2 cellular contexts compared by ENCODE assay signal in the genomic region with DNA sequence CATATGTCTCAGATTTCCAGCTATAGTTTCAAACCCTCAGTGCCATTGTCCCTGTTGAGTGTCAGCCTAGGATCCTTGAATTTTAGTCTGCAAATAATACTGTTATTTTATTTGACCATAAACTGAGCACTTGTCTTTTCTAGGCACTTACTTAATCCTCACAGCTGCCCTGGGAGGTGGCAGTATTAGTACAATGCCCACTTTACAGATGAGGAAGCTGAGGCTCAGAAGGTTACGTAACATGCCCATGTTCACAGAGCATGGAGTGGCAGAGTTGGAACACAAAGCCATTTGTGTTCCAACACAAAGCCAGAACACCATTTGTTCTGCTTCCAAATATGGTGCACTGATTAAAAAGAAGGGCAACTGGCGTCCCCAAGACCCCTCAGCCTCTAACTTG.
TF ChIP-seq lines count a peak whose summit lies in the region.

No MANE protein-coding gene starts in this region.

TF ChIP-seq in HepG2, 621 proteins besides CTCF, POLR2A, EP300 and RAD21:
- no peak for TF ChIP-seq ZNF557 (CRISPR knock-in tag; IDR thresholded peaks at IDR 0.05)
- no peak for TF ChIP-seq HHEX (CRISPR knock-in tag; IDR thresholded peaks at IDR 0.05)
- TF ChIP-seq, protein P1, sequence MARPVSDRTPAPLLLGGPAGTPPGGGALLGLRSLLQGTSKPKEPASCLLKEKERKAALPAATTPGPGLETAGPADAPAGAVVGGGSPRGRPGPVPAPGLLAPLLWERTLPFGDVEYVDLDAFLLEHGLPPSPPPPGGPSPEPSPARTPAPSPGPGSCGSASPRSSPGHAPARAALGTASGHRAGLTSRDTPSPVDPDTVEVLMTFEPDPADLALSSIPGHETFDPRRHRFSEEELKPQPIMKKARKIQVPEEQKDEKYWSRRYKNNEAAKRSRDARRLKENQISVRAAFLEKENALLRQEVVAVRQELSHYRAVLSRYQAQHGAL (CRISPR knock-in tag; IDR thresholded peaks at IDR 0.05; ENCODE audit: not compliant biosample characterization), result no peak
- TF ChIP-seq, protein P2, sequence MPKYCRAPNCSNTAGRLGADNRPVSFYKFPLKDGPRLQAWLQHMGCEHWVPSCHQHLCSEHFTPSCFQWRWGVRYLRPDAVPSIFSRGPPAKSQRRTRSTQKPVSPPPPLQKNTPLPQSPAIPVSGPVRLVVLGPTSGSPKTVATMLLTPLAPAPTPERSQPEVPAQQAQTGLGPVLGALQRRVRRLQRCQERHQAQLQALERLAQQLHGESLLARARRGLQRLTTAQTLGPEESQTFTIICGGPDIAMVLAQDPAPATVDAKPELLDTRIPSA (CRISPR knock-in tag; IDR thresholded peaks at IDR 0.05; ENCODE audit: borderline replicate concordance), result no peak
- TF ChIP-seq ZNF629 (CRISPR knock-in tag; conservative IDR thresholded peaks at IDR 0.05), result 0 out of 2 replicates have a peak, but pooled peaks have one; percentile 58
- no peak for TF ChIP-seq SOX5 (CRISPR knock-in tag; IDR thresholded peaks at IDR 0.05; ENCODE audit: borderline replicate concordance)
- TF ChIP-seq CEBPB (IDR thresholded peaks at IDR 0.05; ENCODE audit: borderline replicate concordance, low read depth, low read length), result 0 out of 2 replicates have a peak, but pooled peaks have one; percentile 9

TF ChIP-seq in K562, 482 proteins besides CTCF, POLR2A, EP300 and RAD21:
- TF ChIP-seq RBM25 (IDR thresholded peaks at IDR 0.05; ENCODE audit: low read depth, low read length, severe bottlenecking) (peak; percentile 63), DIDO1 (tag; IDR thresholded peaks at IDR 0.05; ENCODE audit: low read depth) (no peak), HDGF (IDR thresholded peaks at IDR 0.05) (no peak), ZFP30 (CRISPR knock-in tag; IDR thresholded peaks at IDR 0.05; ENCODE audit: borderline replicate concordance) (no peak), MED1 (CRISPR knock-in tag; IDR thresholded peaks at IDR 0.05; ENCODE audit: borderline replicate concordance) (no peak), ESRRA (IDR thresholded peaks at IDR 0.05; ENCODE audit: borderline replicate concordance, low read depth) (0 out of 2 replicates have a peak, but pooled peaks have one; percentile 25), SNRNP70 (optimal IDR thresholded peaks at IDR 0.05; ENCODE audit: low read depth, low read length) (no peak), THRAP3 (IDR thresholded peaks at IDR 0.05; ENCODE audit: borderline replicate concordance) (no peak), CEBPG (CRISPR knock-in tag; IDR thresholded peaks at IDR 0.05) (no peak), CEBPG (tag; conservative IDR thresholded peaks at IDR 0.05 in 1 of 2, IDR thresholded peaks at IDR 0.05 in 1 of 2) (peak; percentile 34 to 40; a peak in 2 of 4 replicates), CEBPB (tag; IDR thresholded peaks at IDR 0.05) (peak; percentile 78), SMAD4 (CRISPR knock-in tag; conservative IDR thresholded peaks at IDR 0.05) (no peak), SRSF3 (IDR thresholded peaks at IDR 0.05; ENCODE audit: insufficient read depth, low read length) (no peak), POLR2AphosphoS2 (IDR thresholded peaks at IDR 0.05; ENCODE audit: low read length) (no peak), ZNF253 (CRISPR knock-in tag; conservative IDR thresholded peaks at IDR 0.05) (no peak), ZNF695 (CRISPR knock-in tag; IDR thresholded peaks at IDR 0.05) (no peak), PML (IDR thresholded peaks at IDR 0.05; ENCODE audit: low read length) (no peak), MCM7 (IDR thresholded peaks at IDR 0.05) (no peak), TCFL5 (CRISPR knock-in tag; conservative IDR thresholded peaks at IDR 0.05) (no peak), ELF4 (CRISPR knock-in tag; IDR thresholded peaks at IDR 0.05) (no peak), ZNF77 (CRISPR knock-in tag; IDR thresholded peaks at IDR 0.05) (no peak), ZNF584 (CRISPR knock-in tag; IDR thresholded peaks at IDR 0.05; ENCODE audit: low read depth) (no peak), RFX1 (IDR thresholded peaks at IDR 0.05) (no peak), HDAC6 (IDR thresholded peaks at IDR 0.05; ENCODE audit: low read depth, low read length) (no peak), ETV1 (tag; conservative IDR thresholded peaks at IDR 0.05; ENCODE audit: low read depth) (no peak), CCNT2 (IDR thresholded peaks at IDR 0.05; ENCODE audit: borderline replicate concordance, extremely low read depth, insufficient read length, low read depth, low read length) (no peak)
- TF ChIP-seq, protein P3, sequence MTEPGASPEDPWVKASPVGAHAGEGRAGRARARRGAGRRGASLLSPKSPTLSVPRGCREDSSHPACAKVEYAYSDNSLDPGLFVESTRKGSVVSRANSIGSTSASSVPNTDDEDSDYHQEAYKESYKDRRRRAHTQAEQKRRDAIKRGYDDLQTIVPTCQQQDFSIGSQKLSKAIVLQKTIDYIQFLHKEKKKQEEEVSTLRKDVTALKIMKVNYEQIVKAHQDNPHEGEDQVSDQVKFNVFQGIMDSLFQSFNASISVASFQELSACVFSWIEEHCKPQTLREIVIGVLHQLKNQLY (CRISPR knock-in tag; conservative IDR thresholded peaks at IDR 0.05), result no peak
- TF ChIP-seq, protein P4, sequence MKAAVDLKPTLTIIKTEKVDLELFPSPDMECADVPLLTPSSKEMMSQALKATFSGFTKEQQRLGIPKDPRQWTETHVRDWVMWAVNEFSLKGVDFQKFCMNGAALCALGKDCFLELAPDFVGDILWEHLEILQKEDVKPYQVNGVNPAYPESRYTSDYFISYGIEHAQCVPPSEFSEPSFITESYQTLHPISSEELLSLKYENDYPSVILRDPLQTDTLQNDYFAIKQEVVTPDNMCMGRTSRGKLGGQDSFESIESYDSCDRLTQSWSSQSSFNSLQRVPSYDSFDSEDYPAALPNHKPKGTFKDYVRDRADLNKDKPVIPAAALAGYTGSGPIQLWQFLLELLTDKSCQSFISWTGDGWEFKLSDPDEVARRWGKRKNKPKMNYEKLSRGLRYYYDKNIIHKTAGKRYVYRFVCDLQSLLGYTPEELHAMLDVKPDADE (conservative IDR thresholded peaks at IDR 0.05; ENCODE audit: control insufficient read depth, low read depth, low read length), result no peak
- TF ChIP-seq, protein P5, sequence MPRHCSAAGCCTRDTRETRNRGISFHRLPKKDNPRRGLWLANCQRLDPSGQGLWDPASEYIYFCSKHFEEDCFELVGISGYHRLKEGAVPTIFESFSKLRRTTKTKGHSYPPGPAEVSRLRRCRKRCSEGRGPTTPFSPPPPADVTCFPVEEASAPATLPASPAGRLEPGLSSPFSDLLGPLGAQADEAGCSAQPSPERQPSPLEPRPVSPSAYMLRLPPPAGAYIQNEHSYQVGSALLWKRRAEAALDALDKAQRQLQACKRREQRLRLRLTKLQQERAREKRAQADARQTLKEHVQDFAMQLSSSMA (CRISPR knock-in tag; IDR thresholded peaks at IDR 0.05), result no peak
- TF ChIP-seq, protein P6, sequence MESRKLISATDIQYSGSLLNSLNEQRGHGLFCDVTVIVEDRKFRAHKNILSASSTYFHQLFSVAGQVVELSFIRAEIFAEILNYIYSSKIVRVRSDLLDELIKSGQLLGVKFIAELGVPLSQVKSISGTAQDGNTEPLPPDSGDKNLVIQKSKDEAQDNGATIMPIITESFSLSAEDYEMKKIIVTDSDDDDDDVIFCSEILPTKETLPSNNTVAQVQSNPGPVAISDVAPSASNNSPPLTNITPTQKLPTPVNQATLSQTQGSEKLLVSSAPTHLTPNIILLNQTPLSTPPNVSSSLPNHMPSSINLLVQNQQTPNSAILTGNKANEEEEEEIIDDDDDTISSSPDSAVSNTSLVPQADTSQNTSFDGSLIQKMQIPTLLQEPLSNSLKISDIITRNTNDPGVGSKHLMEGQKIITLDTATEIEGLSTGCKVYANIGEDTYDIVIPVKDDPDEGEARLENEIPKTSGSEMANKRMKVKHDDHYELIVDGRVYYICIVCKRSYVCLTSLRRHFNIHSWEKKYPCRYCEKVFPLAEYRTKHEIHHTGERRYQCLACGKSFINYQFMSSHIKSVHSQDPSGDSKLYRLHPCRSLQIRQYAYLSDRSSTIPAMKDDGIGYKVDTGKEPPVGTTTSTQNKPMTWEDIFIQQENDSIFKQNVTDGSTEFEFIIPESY (CRISPR knock-in tag; IDR thresholded peaks at IDR 0.05), result no peak
- TF ChIP-seq, protein P7, sequence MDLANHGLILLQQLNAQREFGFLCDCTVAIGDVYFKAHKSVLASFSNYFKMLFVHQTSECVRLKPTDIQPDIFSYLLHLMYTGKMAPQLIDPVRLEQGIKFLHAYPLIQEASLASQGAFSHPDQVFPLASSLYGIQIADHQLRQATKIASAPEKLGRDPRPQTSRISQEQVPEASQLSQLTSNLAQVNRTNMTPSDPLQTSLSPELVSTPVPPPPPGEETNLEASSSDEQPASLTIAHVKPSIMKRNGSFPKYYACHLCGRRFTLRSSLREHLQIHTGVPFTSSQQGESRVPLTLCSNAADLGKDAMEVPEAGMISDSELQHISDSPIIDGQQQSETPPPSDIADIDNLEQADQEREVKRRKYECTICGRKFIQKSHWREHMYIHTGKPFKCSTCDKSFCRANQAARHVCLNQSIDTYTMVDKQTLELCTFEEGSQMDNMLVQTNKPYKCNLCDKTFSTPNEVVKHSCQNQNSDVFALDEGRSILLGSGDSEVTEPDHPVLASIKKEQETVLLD (IDR thresholded peaks at IDR 0.05), result no peak
- TF ChIP-seq, protein P8, sequence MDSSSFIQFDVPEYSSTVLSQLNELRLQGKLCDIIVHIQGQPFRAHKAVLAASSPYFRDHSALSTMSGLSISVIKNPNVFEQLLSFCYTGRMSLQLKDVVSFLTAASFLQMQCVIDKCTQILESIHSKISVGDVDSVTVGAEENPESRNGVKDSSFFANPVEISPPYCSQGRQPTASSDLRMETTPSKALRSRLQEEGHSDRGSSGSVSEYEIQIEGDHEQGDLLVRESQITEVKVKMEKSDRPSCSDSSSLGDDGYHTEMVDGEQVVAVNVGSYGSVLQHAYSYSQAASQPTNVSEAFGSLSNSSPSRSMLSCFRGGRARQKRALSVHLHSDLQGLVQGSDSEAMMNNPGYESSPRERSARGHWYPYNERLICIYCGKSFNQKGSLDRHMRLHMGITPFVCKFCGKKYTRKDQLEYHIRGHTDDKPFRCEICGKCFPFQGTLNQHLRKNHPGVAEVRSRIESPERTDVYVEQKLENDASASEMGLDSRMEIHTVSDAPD (CRISPR knock-in tag; IDR thresholded peaks at IDR 0.05), result no peak
- TF ChIP-seq, protein P9, sequence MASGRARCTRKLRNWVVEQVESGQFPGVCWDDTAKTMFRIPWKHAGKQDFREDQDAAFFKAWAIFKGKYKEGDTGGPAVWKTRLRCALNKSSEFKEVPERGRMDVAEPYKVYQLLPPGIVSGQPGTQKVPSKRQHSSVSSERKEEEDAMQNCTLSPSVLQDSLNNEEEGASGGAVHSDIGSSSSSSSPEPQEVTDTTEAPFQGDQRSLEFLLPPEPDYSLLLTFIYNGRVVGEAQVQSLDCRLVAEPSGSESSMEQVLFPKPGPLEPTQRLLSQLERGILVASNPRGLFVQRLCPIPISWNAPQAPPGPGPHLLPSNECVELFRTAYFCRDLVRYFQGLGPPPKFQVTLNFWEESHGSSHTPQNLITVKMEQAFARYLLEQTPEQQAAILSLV (tag; IDR thresholded peaks at IDR 0.05), result no peak
